ENCODE assay signal across 8 cellular contexts in genomic region chr22:36237462-36238347, GRCh38. TPM values are rescaled to one million over a fixed set of nuclear protein-coding genes. Genes with fewer than 3 reads are reported as not detected.
DNase-seq lines count a peak whose midpoint lies in the region; ATAC-seq and TF ChIP-seq lines count a peak whose summit lies in the region.

No MANE protein-coding gene starts in this region.

- H3K4me1 ChIP-seq in mucosa of descending colon (ENCODE audit: low read depth) = peaks cover 15% of the 10 kb centered on the region
- H3K4me1 ChIP-seq in uterus = peaks cover 4 to 20% of the 10 kb centered on the region in 2 donors

- peak; percentile 38 for ATAC-seq in mucosa of descending colon

- H3K27ac ChIP-seq in C4-2B = peak overlapping the region; percentile 77; the same call in 1 of the 2 replicates
- peak overlapping the region; percentile 90 to 98 for H3K27ac ChIP-seq in uterus

- H3K4me3 ChIP-seq in cardiac fibroblast (replicated peaks in 1 of 2; ENCODE audit: low read depth in 2 of 2, low read length in 2 of 2) (peak overlapping the region; percentile 72 to 82), mucosa of descending colon (no peak overlapping the region), uterus (peak overlapping the region; percentile 63 to 71)

- H3K36me3 ChIP-seq in mucosa of descending colon (ENCODE audit: low read depth) = no peaks in the 10 kb centered on the region
- H3K36me3 ChIP-seq in uterus = no peaks in the 10 kb centered on the region

- DNase-seq in LHCN-M2 (ENCODE audit: low read depth) (peak; percentile 14), cardiac fibroblast (ENCODE audit: low read depth in 2 of 2) (peak; percentile 22 to 23), mucosa of descending colon (peak in 1 of 3 donors; percentile 31), uterus (no peak), activated gamma-delta T cell (lab: John Stamatoyannopoulos, UW) (no peak), HCEC 1CT (no peak), DMS153 (lab: John Stamatoyannopoulos, UW) (no peak)

- no peaks in the 10 kb centered on the region for H3K27me3 ChIP-seq in uterus

- TF ChIP-seq CTCF in C4-2B (conservative IDR thresholded peaks at IDR 0.05) (no peak), cardiac fibroblast (IDR thresholded peaks at IDR 0.05; ENCODE audit: low read depth, low read length) (no peak), mucosa of descending colon (IDR thresholded peaks at IDR 0.05) (no peak), uterus (IDR thresholded peaks at IDR 0.05) (no peak)

- TF ChIP-seq POLR2A in uterus (IDR thresholded peaks at IDR 0.05) = no peak

- intact Hi-C loops in mucosa of descending colon (cut with DNase I, micrococcal nuclease) (no loop called here), uterus (cut with DNase I; ENCODE audit: low total_unique reads) (no loop called here)

- H3K9me3 ChIP-seq in mucosa of descending colon (no peaks in the 10 kb centered on the region), uterus (no peaks in the 10 kb centered on the region)

RNA-seq across cellular contexts. Expression of gene APOL2, which starts 1.6 kb away (rescaled TPM):
- total RNA-seq in LHCN-M2 (2014; rRNA removed) (38.3 and 44.6 TPM in 2 replicates), mucosa of descending colon (10 to 100 TPM; 46.3 to 64.8 (median 56.3) TPM), uterus (10 to 100 TPM; 15.6 to 96.2 (median 60.3) TPM)
- 56.1 TPM for polyA plus RNA-seq in LHCN-M2 (2012)

RNA-seq across cellular contexts. Expression of gene APOL1, which starts 15.2 kb away (rescaled TPM):
- total RNA-seq in LHCN-M2 (2014; rRNA removed) (1.4 and 1.7 TPM in 2 replicates), mucosa of descending colon (10 to 100 TPM; 26.0 to 85.7 (median 68.5) TPM), uterus (10 to 100 TPM in 3 of 4 donors, 1 to 10 TPM in 1; 9.8 to 89.7 (median 19.9) TPM)
- polyA plus RNA-seq in LHCN-M2 (2012) = 4.3 TPM

RNA-seq across cellular contexts. Expression of gene APOL4, which starts 36.1 kb away (rescaled TPM):
- total RNA-seq in LHCN-M2 (2014; rRNA removed) (0.17 TPM in 1 of 2 replicates, not detected in the other), mucosa of descending colon (1 to 10 TPM; 1.7 to 4.3 (median 2.7) TPM), uterus (10 to 100 TPM in 2 of 4 donors, 1 to 10 TPM in 1, not detected in 1; 1.0 to 35.2 (median 16.9) TPM)
- polyA plus RNA-seq in LHCN-M2 (2012) = not detected

Comparison
In these comparisons a context has a peak if more than half of its experiments do, and no peak if none do; other contexts are left out.
1. DNase-seq: peak in LHCN-M2 (single experiment) and cardiac fibroblast (2 of 2); none in uterus (0 of 2), activated gamma-delta T cell (single experiment), HCEC 1CT (single experiment) and DMS153 (single experiment).